In genomic region chr2:233803994-233804393, GRCh38 we compare ENCODE assay signal across 25 cellular contexts. TPM values are rescaled to one million over a fixed set of nuclear protein-coding genes. Genes with fewer than 3 reads are reported as not detected.
DNase-seq lines count a peak whose midpoint lies in the region; FAIRE-seq and TF ChIP-seq lines count a peak whose summit lies in the region.
"Had no signal": no experiment of that assay in that cellular context is flagged by ENCODE, and none has a peak within 500 bp of the region (broad histone marks: within the 10 kb centered on the region; RNA-seq: fewer than 3 reads in every experiment).

No MANE protein-coding gene starts in this region.

- H3K4me1 ChIP-seq in stomach = no peaks in the 10 kb centered on the region
- H3K4me1 ChIP-seq: SJCRH30 had no signal

- peaks cover 4% of the 10 kb centered on the region for H3K4me1 Mint-ChIP-seq in activated CD4-positive, alpha-beta memory T cell treated with anti-CD3 and anti-CD28 coated beads, Interleukin-2, amount 10 ng/mL, durations not matched to agents 7 days and 5 days
- H3K4me1 Mint-ChIP-seq in activated CD4-positive, alpha-beta memory T cell treated with anti-CD3 and anti-CD28 coated beads for 36 hours (ENCODE audit: low read depth) = no peaks in the 10 kb centered on the region
- H3K4me1 Mint-ChIP-seq: CD4-positive, alpha-beta memory T cell had no signal

- no peak for TF ChIP-seq EP300 in stomach (IDR thresholded peaks at IDR 0.05)

- H3K4me3 Mint-ChIP-seq in activated CD4-positive, alpha-beta memory T cell treated with anti-CD3 and anti-CD28 coated beads, Interleukin-2, amount 10 ng/mL, durations not matched to agents 7 days and 5 days = no peak overlapping the region
- no peak overlapping the region for H3K4me3 Mint-ChIP-seq in activated CD4-positive, alpha-beta memory T cell treated with anti-CD3 and anti-CD28 coated beads for 36 hours
- H3K4me3 Mint-ChIP-seq: CD4-positive, alpha-beta memory T cell had no signal

- WGBS in stomach, 5 donors = 45 to 71% (median 64%) methylated on average over 1 to 8 of the region's 8 CpGs

- no peaks in the 10 kb centered on the region for H3K36me3 Mint-ChIP-seq in activated CD4-positive, alpha-beta memory T cell treated with anti-CD3 and anti-CD28 coated beads, Interleukin-2, amount 10 ng/mL, durations not matched to agents 7 days and 5 days (ENCODE audit: low read depth)
- H3K36me3 Mint-ChIP-seq in activated CD4-positive, alpha-beta memory T cell treated with anti-CD3 and anti-CD28 coated beads for 36 hours = no peaks in the 10 kb centered on the region
- H3K36me3 Mint-ChIP-seq: CD4-positive, alpha-beta memory T cell had no signal

- intact Hi-C loops in activated CD4-positive, alpha-beta memory T cell treated with anti-CD3 and anti-CD28 coated beads for 36 hours (cut with micrococcal nuclease) = no loop called here
- intact Hi-C loops in stomach (cut with DNase I; ENCODE audit: low total_unique reads) = no loop called here

- TF ChIP-seq CTCF in stomach (IDR thresholded peaks at IDR 0.05) = no peak

- H3K27ac ChIP-seq in stomach = no peak overlapping the region
- H3K27ac ChIP-seq: HL-60, SJCRH30 had no signal

- no peaks in the 10 kb centered on the region for H3K9me3 Mint-ChIP-seq in activated CD4-positive, alpha-beta memory T cell treated with anti-CD3 and anti-CD28 coated beads, Interleukin-2, amount 10 ng/mL, durations not matched to agents 7 days and 5 days
- no peaks in the 10 kb centered on the region for H3K9me3 Mint-ChIP-seq in activated CD4-positive, alpha-beta memory T cell treated with anti-CD3 and anti-CD28 coated beads for 36 hours
- H3K9me3 Mint-ChIP-seq: CD4-positive, alpha-beta memory T cell had no signal

- peak; percentile 11 for DNase-seq in activated CD4-positive, alpha-beta memory T cell treated with anti-CD3 and anti-CD28 coated beads, Interleukin-2, amount 10 ng/mL, durations not matched to agents 7 days and 5 days
- DNase-seq in activated CD4-positive, alpha-beta memory T cell treated with anti-CD3 and anti-CD28 coated beads for 36 hours = no peak
- DNase-seq in activated CD8-positive, alpha-beta memory T cell treated with anti-CD3 and anti-CD28 coated beads, Interleukin-2, amount 50 U/mL, for 48 hours = peak; percentile 17
- DNase-seq in mesenteric fat pad (ENCODE audit: low spot score) (peak; percentile 55), stomach (peak; percentile 14), AG20443 (ENCODE audit: low spot score) (no peak), COLO829 (ENCODE audit: low spot score) (no peak), GM12891 (ENCODE audit: insufficient read length, low spot score) (no peak)
- DNase-seq: Calu3; CD4-positive, alpha-beta memory T cell; DMS53; Kasumi-1; MG63; NCI-H1048; NCI-H1436; NCI-H2029; NCI-H2171; NCI-H526; PC-3; SJCRH30 had no signal

- no peak overlapping the region for H3K4me3 ChIP-seq in stomach
- H3K4me3 ChIP-seq: MG63, SJCRH30 had no signal

- peaks cover 0 to 24% (median 5%) of the 10 kb centered on the region in 3 donors for H3K27me3 ChIP-seq in stomach
- H3K27me3 ChIP-seq: MG63, SJCRH30 had no signal

- no peak overlapping the region for H3K27ac Mint-ChIP-seq in activated CD4-positive, alpha-beta memory T cell treated with anti-CD3 and anti-CD28 coated beads, Interleukin-2, amount 10 ng/mL, durations not matched to agents 7 days and 5 days
- no peak overlapping the region for H3K27ac Mint-ChIP-seq in activated CD4-positive, alpha-beta memory T cell treated with anti-CD3 and anti-CD28 coated beads for 36 hours

- FAIRE-seq in GM12891 (lab: Jason Lieb, UNC) = no peak
- FAIRE-seq: H1 had no signal

- no peak for TF ChIP-seq POLR2A in stomach (IDR thresholded peaks at IDR 0.05)
- TF ChIP-seq POLR2A in GM12891 (IDR thresholded peaks at IDR 0.05; ENCODE audit: low read depth, low read length) = no peak

- POLR2A ChIA-PET in activated CD4-positive, alpha-beta memory T cell treated with anti-CD3 and anti-CD28 coated beads, Interleukin-2, amount 10 ng/mL, durations not matched to agents 7 days and 5 days (lab: Charles Lee) = no interaction called here
- POLR2A ChIA-PET in activated CD4-positive, alpha-beta memory T cell treated with anti-CD3 and anti-CD28 coated beads for 36 hours (lab: Charles Lee) = no interaction called here

- CTCF ChIA-PET in activated CD4-positive, alpha-beta memory T cell treated with anti-CD3 and anti-CD28 coated beads, Interleukin-2, amount 10 ng/mL, durations not matched to agents 7 days and 5 days (lab: Charles Lee) = no interaction called here
- CTCF ChIA-PET in activated CD4-positive, alpha-beta memory T cell treated with anti-CD3 and anti-CD28 coated beads for 36 hours (lab: Charles Lee) = no interaction called here

- H3K9me3 ChIP-seq in stomach = no peaks in the 10 kb centered on the region
- H3K9me3 ChIP-seq: MG63, SJCRH30 had no signal

- H3K36me3 ChIP-seq in stomach = no peaks in the 10 kb centered on the region
- H3K36me3 ChIP-seq: MG63, SJCRH30 had no signal

- peaks cover 7% of the 10 kb centered on the region for H3K27me3 Mint-ChIP-seq in activated CD4-positive, alpha-beta memory T cell treated with anti-CD3 and anti-CD28 coated beads, Interleukin-2, amount 10 ng/mL, durations not matched to agents 7 days and 5 days
- H3K27me3 Mint-ChIP-seq in activated CD4-positive, alpha-beta memory T cell treated with anti-CD3 and anti-CD28 coated beads for 36 hours = peaks cover 2% of the 10 kb centered on the region

TF ChIP-seq in GM12891, 5 proteins besides CTCF, POLR2A, EP300 and RAD21:
- TF ChIP-seq SPI1 (IDR thresholded peaks at IDR 0.05; ENCODE audit: low read depth, low read length) (no peak), POU2F2 (IDR thresholded peaks at IDR 0.05; ENCODE audit: low read depth, low read length) (no peak), POLR2AphosphoS5 (IDR thresholded peaks at IDR 0.05; ENCODE audit: low read depth, low read length) (no peak), TAF1 (IDR thresholded peaks at IDR 0.05; ENCODE audit: low read depth, low read length) (no peak), PAX5 (IDR thresholded peaks at IDR 0.05; ENCODE audit: insufficient read depth, low read length, severe bottlenecking) (no peak)

RNA-seq across cellular contexts. Expression of gene MROH2A, which starts 25.9 kb away (rescaled TPM):
- not detected for total RNA-seq in activated CD4-positive, alpha-beta memory T cell treated with anti-CD3 and anti-CD28 coated beads, Interleukin-2, amount 10 ng/mL, durations not matched to agents 7 days and 5 days
- total RNA-seq in activated CD4-positive, alpha-beta memory T cell treated with anti-CD3 and anti-CD28 coated beads for 36 hours = not detected
- total RNA-seq in mesenteric fat pad (not detected), stomach (1 to 10 TPM in 1 of 5 donors, not detected in 4; 4.0 TPM)
- 1 to 10 TPM in 2 of 3 donors, not detected in 1; 1.1 to 1.4 TPM for polyA plus RNA-seq in stomach
- polyA plus RNA-seq in GM12891 (2012; ENCODE audit: low read depth, missing spikeins) = not detected
- total RNA-seq: A172; CD4-positive, alpha-beta memory T cell; H1; HT1080; PC-3; SJCRH30 had no signal
- polyA plus RNA-seq: BJ; CD4-positive, alpha-beta memory T cell; H1 had no signal

RNA-seq across cellular contexts. Expression of gene UGT1A1, which starts 43.9 kb away (rescaled TPM):
- not detected for total RNA-seq in activated CD4-positive, alpha-beta memory T cell treated with anti-CD3 and anti-CD28 coated beads, Interleukin-2, amount 10 ng/mL, durations not matched to agents 7 days and 5 days
- total RNA-seq in activated CD4-positive, alpha-beta memory T cell treated with anti-CD3 and anti-CD28 coated beads for 36 hours = not detected
- total RNA-seq in mesenteric fat pad (0.32 TPM), stomach (10 to 100 TPM in 1 of 5 donors, 1 to 10 TPM in 1, under 1 TPM in 2, not detected in 1; 0.73 to 73.0 (median 3.3) TPM)
- polyA plus RNA-seq in stomach = under 1 TPM in 1 of 3 donors, not detected in 2; 0.43 TPM
- not detected for polyA plus RNA-seq in GM12891 (2012; ENCODE audit: low read depth, missing spikeins)
- total RNA-seq: A172; CD4-positive, alpha-beta memory T cell; H1; HT1080; SJCRH30 had no signal
- polyA plus RNA-seq: BJ; CD4-positive, alpha-beta memory T cell; H1 had no signal

RNA-seq across cellular contexts. Expression of gene HJURP, which starts 50.3 kb away (rescaled TPM):
- total RNA-seq in activated CD4-positive, alpha-beta memory T cell treated with anti-CD3 and anti-CD28 coated beads, Interleukin-2, amount 10 ng/mL, durations not matched to agents 7 days and 5 days = 100 to 1,000 TPM; 126 to 129 TPM
- total RNA-seq in activated CD4-positive, alpha-beta memory T cell treated with anti-CD3 and anti-CD28 coated beads for 36 hours = 100 to 1,000 TPM in 1 of 2 experiments, 10 to 100 TPM in 1; 98.4 to 102 TPM
- 0.55 TPM for total RNA-seq in mesenteric fat pad
- 10 to 100 TPM in 1 of 5 donors, 1 to 10 TPM in 4; 2.0 to 28.3 (median 3.3) TPM for total RNA-seq in stomach
- 1 to 10 TPM; 1.2 to 6.6 (median 2.7) TPM for polyA plus RNA-seq in stomach
- 20.5 TPM for polyA plus RNA-seq in GM12891 (2012; ENCODE audit: low read depth, missing spikeins)
- polyA plus RNA-seq: CD4-positive, alpha-beta memory T cell had no signal

Comparison
In these comparisons a context has a peak if more than half of its experiments do, and no peak if none do; other contexts are left out.
1. DNase-seq: peak in activated CD4-positive, alpha-beta memory T cell treated with anti-CD3 and anti-CD28 coated beads, Interleukin-2, amount 10 ng/mL, durations not matched to agents 7 days and 5 days (single experiment), activated CD8-positive, alpha-beta memory T cell treated with anti-CD3 and anti-CD28 coated beads, Interleukin-2, amount 50 U/mL, for 48 hours (single experiment), mesenteric fat pad (single experiment) and stomach (single experiment); none in activated CD4-positive, alpha-beta memory T cell treated with anti-CD3 and anti-CD28 coated beads for 36 hours (single experiment), AG20443 (single experiment), COLO829 (single experiment) and GM12891 (single experiment).